In genomic region chr14:103165323-103165722, GRCh38 we compare ENCODE assay signal across 1 cellular context.
TF ChIP-seq lines count a peak whose summit lies in the region.

No MANE protein-coding gene starts in this region.

TF ChIP-seq in SK-N-SH, 30 proteins besides CTCF, POLR2A, EP300 and RAD21 (continued from another document):
- TF ChIP-seq RXRA (IDR thresholded peaks at IDR 0.05; ENCODE audit: borderline replicate concordance, low read depth): no peak
- no peak for TF ChIP-seq GABPA (IDR thresholded peaks at IDR 0.05; ENCODE audit: low read depth)
- TF ChIP-seq JUND (IDR thresholded peaks at IDR 0.05): no peak
- TF ChIP-seq USF1 (IDR thresholded peaks at IDR 0.05; ENCODE audit: borderline replicate concordance, low read depth): no peak
- no peak for TF ChIP-seq YY1 (IDR thresholded peaks at IDR 0.05; ENCODE audit: low read depth)
- no peak for TF ChIP-seq GATA2 (CRISPR knock-in tag; IDR thresholded peaks at IDR 0.05)
TF ChIP-seq in SK-N-SH: peak in this region for 0.
